ENCODE assay signal across 17 cellular contexts in the genomic region with DNA sequence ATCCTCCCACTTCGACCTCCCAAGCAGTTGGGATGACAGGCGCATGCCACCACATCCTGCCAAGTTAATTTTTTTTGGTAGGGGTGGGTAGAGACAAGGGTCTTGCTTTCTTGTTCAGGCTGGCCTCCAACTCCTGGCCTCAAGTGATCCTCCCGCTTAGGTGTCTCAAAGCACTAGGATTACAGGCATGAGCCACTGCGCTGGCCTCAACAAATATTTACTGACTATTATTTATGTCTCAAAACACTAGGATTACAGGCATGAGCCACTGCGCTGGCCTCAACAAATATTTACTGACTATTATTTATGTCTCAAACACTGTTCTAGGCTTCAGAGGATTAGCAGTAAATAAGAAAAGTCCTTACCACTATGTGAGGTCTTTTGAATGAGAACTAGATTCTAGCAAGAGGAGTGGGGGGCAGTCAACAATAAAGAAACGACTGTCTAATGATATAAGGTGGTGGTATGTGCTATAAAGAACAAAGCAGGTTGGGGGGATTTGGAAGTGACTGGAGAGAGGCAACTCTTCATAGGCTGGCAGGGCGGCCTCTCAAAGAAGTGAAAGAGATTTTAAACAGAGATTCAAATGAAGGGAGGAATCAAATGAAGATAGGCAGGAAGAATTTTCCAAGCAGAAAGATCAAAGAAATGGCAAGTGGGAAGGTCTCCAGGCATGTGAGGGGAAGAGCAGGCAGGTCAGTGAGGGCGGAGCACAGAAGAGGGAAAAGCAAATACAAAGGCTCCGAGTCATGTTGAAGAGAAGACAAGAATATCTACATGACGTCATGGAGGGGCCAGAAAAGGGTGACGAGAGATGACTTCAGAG. TPM values are rescaled to one million over a fixed set of nuclear protein-coding genes. Genes with fewer than 3 reads are reported as not detected.
A peak's percentile ranks its signal among the peaks of the same experiment; 100 is the strongest.
DNase-seq lines count a peak whose midpoint lies in the region; ATAC-seq and TF ChIP-seq lines count a peak whose summit lies in the region.
"Had no signal": no experiment of that assay in that cellular context is flagged by ENCODE, and none has a peak within 500 bp of the region (broad histone marks: within the 10 kb centered on the region; RNA-seq: fewer than 3 reads in every experiment).

No MANE protein-coding gene starts in this region.

- H3K4me3 ChIP-seq in GM23338 (no peak overlapping the region), fibroblast of the aortic adventitia (ENCODE audit: low read depth, low read length) (no peak overlapping the region), brain microvascular endothelial cell (ENCODE audit: low read depth, low read length) (no peak overlapping the region)

- peaks cover 5% of the 10 kb centered on the region for H3K27me3 Mint-ChIP-seq in GM23338 (ENCODE audit: insufficient read depth, low read depth, poor library complexity)

- no peak overlapping the region for H3K27ac Mint-ChIP-seq in GM23338
- H3K27ac Mint-ChIP-seq: activated naive CD4-positive, alpha-beta T cell treated with anti-CD3 and anti-CD28 coated beads for 36 hours; endodermal cell; H9 had no signal

- no peaks in the 10 kb centered on the region for H3K9me3 Mint-ChIP-seq in GM23338
- H3K9me3 Mint-ChIP-seq: activated naive CD4-positive, alpha-beta T cell treated with anti-CD3 and anti-CD28 coated beads for 36 hours; endodermal cell; H9 had no signal

- ATAC-seq in GM23338: no peak

- no peaks in the 10 kb centered on the region for H3K79me2 ChIP-seq in GM23338 (replicated peaks; ENCODE audit: insufficient read depth)
- H3K79me2 ChIP-seq: parathyroid adenoma had no signal

- H4K20me1 ChIP-seq in GM23338 (replicated peaks; ENCODE audit: insufficient read depth): no peaks in the 10 kb centered on the region

- H3K4me1 ChIP-seq in GM23338 (ENCODE audit: insufficient read depth): no peaks in the 10 kb centered on the region
- H3K4me1 ChIP-seq: parathyroid adenoma had no signal

- H3K4me2 ChIP-seq in GM23338: no peak overlapping the region

- H3K4me1 Mint-ChIP-seq in GM23338: no peaks in the 10 kb centered on the region
- H3K4me1 Mint-ChIP-seq: endodermal cell had no signal

- H3K36me3 ChIP-seq in GM23338 (ENCODE audit: insufficient read depth) (no peaks in the 10 kb centered on the region), brain microvascular endothelial cell (replicated peaks) (no peaks in the 10 kb centered on the region)

- no peaks in the 10 kb centered on the region for H3K9me2 ChIP-seq in GM23338 (ENCODE audit: insufficient read depth)

- H3F3A ChIP-seq in GM23338 (replicated peaks; ENCODE audit: low read depth): no peaks in the 10 kb centered on the region

- no peaks in the 10 kb centered on the region for H3K36me3 Mint-ChIP-seq in GM23338 (ENCODE audit: low read depth)

- H3K27me3 ChIP-seq in GM23338 (ENCODE audit: insufficient read depth) (no peaks in the 10 kb centered on the region), brain microvascular endothelial cell (replicated peaks) (no peaks in the 10 kb centered on the region)

- no peak overlapping the region for H3K27ac ChIP-seq in GM23338 (ENCODE audit: low read depth)
- no peak overlapping the region for H3K27ac ChIP-seq in brain microvascular endothelial cell
- H3K27ac ChIP-seq: parathyroid adenoma had no signal

- in situ Hi-C loops in brain microvascular endothelial cell (cut with HindIII; ENCODE audit: low pct_ligation_motif_present, low sequenced_read_pairs): no loop called here

- TF ChIP-seq CTCF in GM23338 (conservative IDR thresholded peaks at IDR 0.05; ENCODE audit: low read depth in 2 of 2) (no peak), fibroblast of the aortic adventitia (IDR thresholded peaks at IDR 0.05; ENCODE audit: insufficient read depth, low read length) (no peak), GM10266 (IDR thresholded peaks at IDR 0.05; ENCODE audit: control insufficient read depth, insufficient read depth, low read depth, missing control alignments) (no peak), brain microvascular endothelial cell (IDR thresholded peaks at IDR 0.05; ENCODE audit: low read depth, low read length, missing control alignments) (no peak)

- H3K4me3 Mint-ChIP-seq in GM23338: no peak overlapping the region
- H3K4me3 Mint-ChIP-seq: activated naive CD4-positive, alpha-beta T cell treated with anti-CD3 and anti-CD28 coated beads for 36 hours; endodermal cell; H9 had no signal

- peak; percentile 7 for DNase-seq in A172 (ENCODE audit: low spot score)
- no peak for DNase-seq in GM23338 (ENCODE audit: low spot score)
- peak; percentile 76 for DNase-seq in NCI-H510A treated with DMSO at 0.1 percent for 48 hours (lab: John Stamatoyannopoulos, UW)
- DNase-seq in fibroblast of the aortic adventitia (ENCODE audit: low read depth): peak; percentile 20
- no peak for DNase-seq in dermis blood vessel endothelial cell
- no peak for DNase-seq in GM10266 (ENCODE audit: extremely low spot score)
- no peak for DNase-seq in brain microvascular endothelial cell
- DNase-seq in activated gamma-delta T cell (lab: John Stamatoyannopoulos, UW): no peak
- DNase-seq: activated CD4-positive, CD25-positive, alpha-beta regulatory T cell; activated naive CD4-positive, alpha-beta T cell treated with anti-CD3 and anti-CD28 coated beads for 36 hours; endodermal cell; H9; KBM-7; NCI-H2081; OCI-M1; SW 1271 had no signal

- H2AFZ ChIP-seq in GM23338: peak overlapping the region; percentile 47; the same call in 1 of the 2 replicates
- H2AFZ ChIP-seq: parathyroid adenoma had no signal

TF ChIP-seq in GM23338, 12 proteins besides CTCF, POLR2A, EP300 and RAD21 (continues in another document):
- TF ChIP-seq EZH2 (IDR thresholded peaks at IDR 0.05; ENCODE audit: low read depth, unreplicated experiment) (no peak), POLR2AphosphoS5 (IDR thresholded peaks at IDR 0.05; ENCODE audit: low read depth) (no peak), ZNF331 (CRISPR knock-in tag; IDR thresholded peaks at IDR 0.05; ENCODE audit: low read depth) (no peak), STAT1 (IDR thresholded peaks at IDR 0.05; ENCODE audit: unreplicated experiment) (no peak), EZH2phosphoT487 (IDR thresholded peaks at IDR 0.05; ENCODE audit: unreplicated experiment) (no peak)
- TF ChIP-seq, protein P1, sequence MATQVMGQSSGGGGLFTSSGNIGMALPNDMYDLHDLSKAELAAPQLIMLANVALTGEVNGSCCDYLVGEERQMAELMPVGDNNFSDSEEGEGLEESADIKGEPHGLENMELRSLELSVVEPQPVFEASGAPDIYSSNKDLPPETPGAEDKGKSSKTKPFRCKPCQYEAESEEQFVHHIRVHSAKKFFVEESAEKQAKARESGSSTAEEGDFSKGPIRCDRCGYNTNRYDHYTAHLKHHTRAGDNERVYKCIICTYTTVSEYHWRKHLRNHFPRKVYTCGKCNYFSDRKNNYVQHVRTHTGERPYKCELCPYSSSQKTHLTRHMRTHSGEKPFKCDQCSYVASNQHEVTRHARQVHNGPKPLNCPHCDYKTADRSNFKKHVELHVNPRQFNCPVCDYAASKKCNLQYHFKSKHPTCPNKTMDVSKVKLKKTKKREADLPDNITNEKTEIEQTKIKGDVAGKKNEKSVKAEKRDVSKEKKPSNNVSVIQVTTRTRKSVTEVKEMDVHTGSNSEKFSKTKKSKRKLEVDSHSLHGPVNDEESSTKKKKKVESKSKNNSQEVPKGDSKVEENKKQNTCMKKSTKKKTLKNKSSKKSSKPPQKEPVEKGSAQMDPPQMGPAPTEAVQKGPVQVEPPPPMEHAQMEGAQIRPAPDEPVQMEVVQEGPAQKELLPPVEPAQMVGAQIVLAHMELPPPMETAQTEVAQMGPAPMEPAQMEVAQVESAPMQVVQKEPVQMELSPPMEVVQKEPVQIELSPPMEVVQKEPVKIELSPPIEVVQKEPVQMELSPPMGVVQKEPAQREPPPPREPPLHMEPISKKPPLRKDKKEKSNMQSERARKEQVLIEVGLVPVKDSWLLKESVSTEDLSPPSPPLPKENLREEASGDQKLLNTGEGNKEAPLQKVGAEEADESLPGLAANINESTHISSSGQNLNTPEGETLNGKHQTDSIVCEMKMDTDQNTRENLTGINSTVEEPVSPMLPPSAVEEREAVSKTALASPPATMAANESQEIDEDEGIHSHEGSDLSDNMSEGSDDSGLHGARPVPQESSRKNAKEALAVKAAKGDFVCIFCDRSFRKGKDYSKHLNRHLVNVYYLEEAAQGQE (IDR thresholded peaks at IDR 0.05; ENCODE audit: unreplicated experiment): no peak

RNA-seq across cellular contexts. Expression of gene ACSL1, which starts 12.7 kb away (rescaled TPM):
- 25.9 and 27.2 TPM in 2 replicates for total RNA-seq in A172 (2014; rRNA removed; shearing (Covaris generic))
- total RNA-seq in GM23338 (2014; rRNA removed; shearing (Covaris generic)): 11.0 and 13.1 TPM in 2 replicates
- 4.7 and 6.2 TPM in 2 replicates for polyA plus RNA-seq in GM23338 (2016; fragmentation: Nextera tagmentation; extraction: Ambion mirVana)
- total RNA-seq in fibroblast of the aortic adventitia (ENCODE audit: low replicate concordance): 26.2 and 26.3 TPM in 2 replicates
- total RNA-seq in dermis blood vessel endothelial cell: 8.7 and 10.4 TPM in 2 replicates

Comparison
In these comparisons a context has a peak if more than half of its experiments do, and no peak if none do; other contexts are left out.
1. DNase-seq: peak in A172 (single experiment), NCI-H510A treated with DMSO at 0.1 percent for 48 hours (single experiment) and fibroblast of the aortic adventitia (single experiment); none in GM23338 (single experiment), dermis blood vessel endothelial cell (single experiment), GM10266 (single experiment), brain microvascular endothelial cell (single experiment) and activated gamma-delta T cell (single experiment).